In genomic region chr12:6935221-6935550, GRCh38 we compare ENCODE assay signal across 15 cellular contexts. TPM values are rescaled to one million over a fixed set of nuclear protein-coding genes. Genes with fewer than 3 reads are reported as not detected.
DNase-seq lines count a peak whose midpoint lies in the region; ATAC-seq, FAIRE-seq and TF ChIP-seq lines count a peak whose summit lies in the region.
"Had no signal": no experiment of that assay in that cellular context is flagged by ENCODE, and none has a peak within 500 bp of the region (broad histone marks: within the 10 kb centered on the region; RNA-seq: fewer than 3 reads in every experiment).

No MANE protein-coding gene starts in this region.

- ATAC-seq in activated T-cell treated with anti-CD3 and anti-CD28 coated beads, Interleukin-2, amount 50 U/mL, for 72 hours (replicated peaks in 1 of 2): no peak
- ATAC-seq in activated T-helper 17 cell treated with anti-CD3 and anti-CD28 coated beads, Interleukin-2, amount 50 U/mL, for 72 hours (replicated peaks): no peak

- H3K9ac ChIP-seq in subcutaneous abdominal adipose tissue (ENCODE audit: low read length in 5 of 5): peak overlapping the region in 2 of 5 donors; percentile 23 to 63

- peak overlapping the region; percentile 4 to 96 for H3K4me3 Mint-ChIP-seq in activated T-cell treated with anti-CD3 and anti-CD28 coated beads, Interleukin-2, amount 50 U/mL, for 72 hours
- H3K4me3 Mint-ChIP-seq in activated T-helper 17 cell treated with anti-CD3 and anti-CD28 coated beads, Interleukin-2, amount 50 U/mL, for 72 hours: peak overlapping the region; percentile 89

- H3K4me3 ChIP-seq in fibroblast of pulmonary artery (replicated peaks; ENCODE audit: low read depth, low read length) (no peak overlapping the region), subcutaneous abdominal adipose tissue (ENCODE audit: low read depth in 1 of 5, low read length in 5 of 5) (no peak overlapping the region)
- H3K4me3 ChIP-seq: coronary artery, SJSA1 had no signal

- peaks cover 83% of the 10 kb centered on the region for H3K4me1 Mint-ChIP-seq in activated T-cell treated with anti-CD3 and anti-CD28 coated beads, Interleukin-2, amount 50 U/mL, for 72 hours (ENCODE audit: low read depth)
- H3K4me1 Mint-ChIP-seq in activated T-helper 17 cell treated with anti-CD3 and anti-CD28 coated beads, Interleukin-2, amount 50 U/mL, for 72 hours: peaks cover 30% of the 10 kb centered on the region

- peak overlapping the region; percentile 30 for H3K27ac Mint-ChIP-seq in activated T-cell treated with anti-CD3 and anti-CD28 coated beads, Interleukin-2, amount 50 U/mL, for 72 hours
- peak overlapping the region; percentile 98 for H3K27ac Mint-ChIP-seq in activated T-helper 17 cell treated with anti-CD3 and anti-CD28 coated beads, Interleukin-2, amount 50 U/mL, for 72 hours

- no peak for TF ChIP-seq CTCF in fibroblast of pulmonary artery (IDR thresholded peaks at IDR 0.05; ENCODE audit: low read length, missing control alignments)

- H3K36me3 Mint-ChIP-seq in activated T-cell treated with anti-CD3 and anti-CD28 coated beads, Interleukin-2, amount 50 U/mL, for 72 hours (ENCODE audit: insufficient read depth in 2 of 2): peaks cover 0 to 9% of the 10 kb centered on the region in 2 donors
- peaks cover 72% of the 10 kb centered on the region for H3K36me3 Mint-ChIP-seq in activated T-helper 17 cell treated with anti-CD3 and anti-CD28 coated beads, Interleukin-2, amount 50 U/mL, for 72 hours (ENCODE audit: low read depth)

- H3K27me3 Mint-ChIP-seq in activated T-cell treated with anti-CD3 and anti-CD28 coated beads, Interleukin-2, amount 50 U/mL, for 72 hours (ENCODE audit: low read depth): no peaks in the 10 kb centered on the region
- H3K27me3 Mint-ChIP-seq in activated T-helper 17 cell treated with anti-CD3 and anti-CD28 coated beads, Interleukin-2, amount 50 U/mL, for 72 hours: no peaks in the 10 kb centered on the region

- H3K9me3 ChIP-seq in subcutaneous abdominal adipose tissue (ENCODE audit: control insufficient read depth in 5 of 5, low read length in 5 of 5): no peaks in the 10 kb centered on the region
- H3K9me3 ChIP-seq: SJSA1 had no signal

- no peak for FAIRE-seq in frontal cortex (lab: Jason Lieb, UNC)

- DNase-seq in activated T-cell treated with anti-CD3 and anti-CD28 coated beads, Interleukin-2, amount 50 U/mL, for 72 hours: no peak
- no peak for DNase-seq in activated T-cell treated with anti-CD3 and anti-CD28 coated beads, Interleukin-2, amount 50 U/mL, for 48 hours
- DNase-seq in fibroblast of pulmonary artery (ENCODE audit: low read depth) (peak; percentile 64), KG1 (lab: John Stamatoyannopoulos, UW) (no peak), dermis blood vessel endothelial cell (no peak), frontal cortex (ENCODE audit: low spot score in 2 of 2) (no peak)
- DNase-seq: HCEC 1CT, hypothalamus, NCI-H510A treated with DMSO at 0.1 percent for 48 hours had no signal

- peak overlapping the region; percentile 88 for H3K27ac ChIP-seq in subcutaneous abdominal adipose tissue (ENCODE audit: low read depth, low read length)
- H3K27ac ChIP-seq: SJSA1 had no signal

- peaks cover 14 to 78% (median 67%) of the 10 kb centered on the region in 5 donors for H3K4me1 ChIP-seq in subcutaneous abdominal adipose tissue (ENCODE audit: control insufficient read depth in 5 of 5, insufficient read depth in 5 of 5, low read length in 5 of 5)

- H3K9me3 Mint-ChIP-seq in activated T-cell treated with anti-CD3 and anti-CD28 coated beads, Interleukin-2, amount 50 U/mL, for 72 hours: no peaks in the 10 kb centered on the region
- no peaks in the 10 kb centered on the region for H3K9me3 Mint-ChIP-seq in activated T-helper 17 cell treated with anti-CD3 and anti-CD28 coated beads, Interleukin-2, amount 50 U/mL, for 72 hours

- peaks cover 0 to 42% (median 30%) of the 10 kb centered on the region in 5 donors for H3K36me3 ChIP-seq in subcutaneous abdominal adipose tissue (ENCODE audit: control insufficient read depth in 5 of 5, insufficient read depth in 5 of 5, low read length in 5 of 5)

- H3K27me3 ChIP-seq in subcutaneous abdominal adipose tissue (ENCODE audit: control insufficient read depth in 5 of 5, insufficient read depth in 4 of 5, low read length in 5 of 5): no peaks in the 10 kb centered on the region
- H3K27me3 ChIP-seq: SJSA1 had no signal

RNA-seq across cellular contexts. Expression of gene ATN1, which starts 7.4 kb away (rescaled TPM):
- 10 to 100 TPM; 51.4 to 64.9 TPM for total RNA-seq in activated T-cell treated with anti-CD3 and anti-CD28 coated beads, Interleukin-2, amount 50 U/mL, for 72 hours
- total RNA-seq in activated T-helper 17 cell treated with anti-CD3 and anti-CD28 coated beads, Interleukin-2, amount 50 U/mL, for 72 hours: 10 to 100 TPM; 34.0 to 62.3 TPM
- total RNA-seq in dermis blood vessel endothelial cell (12.1 and 18.7 TPM in 2 replicates), frontal cortex (11.8 TPM)

RNA-seq across cellular contexts. Expression of gene RNU7-1, which starts 8.4 kb away (rescaled TPM):
- not detected for total RNA-seq in activated T-cell treated with anti-CD3 and anti-CD28 coated beads, Interleukin-2, amount 50 U/mL, for 72 hours
- total RNA-seq in activated T-helper 17 cell treated with anti-CD3 and anti-CD28 coated beads, Interleukin-2, amount 50 U/mL, for 72 hours: not detected
- total RNA-seq in dermis blood vessel endothelial cell (not detected in 2 replicates), frontal cortex (not detected)
- total RNA-seq: activated CD8-positive, alpha-beta memory T cell treated with anti-CD3 and anti-CD28 coated beads for 36 hours; SJSA1; subcutaneous adipose tissue had no signal

RNA-seq across cellular contexts. Expression of gene C12orf57, which starts 8.6 kb away (rescaled TPM):
- 100 to 1,000 TPM; 259 to 301 TPM for total RNA-seq in activated T-cell treated with anti-CD3 and anti-CD28 coated beads, Interleukin-2, amount 50 U/mL, for 72 hours
- 100 to 1,000 TPM; 192 to 307 TPM for total RNA-seq in activated T-helper 17 cell treated with anti-CD3 and anti-CD28 coated beads, Interleukin-2, amount 50 U/mL, for 72 hours
- total RNA-seq in dermis blood vessel endothelial cell (73.7 and 177 TPM in 2 replicates), frontal cortex (322 TPM)

RNA-seq across cellular contexts. Expression of gene PTPN6, which starts 16.0 kb away (rescaled TPM):
- 100 to 1,000 TPM; 238 to 313 TPM for total RNA-seq in activated T-cell treated with anti-CD3 and anti-CD28 coated beads, Interleukin-2, amount 50 U/mL, for 72 hours
- total RNA-seq in activated T-helper 17 cell treated with anti-CD3 and anti-CD28 coated beads, Interleukin-2, amount 50 U/mL, for 72 hours: 100 to 1,000 TPM; 134 to 223 TPM
- total RNA-seq in dermis blood vessel endothelial cell: 2.4 and 3.4 TPM in 2 replicates
- 1.6 TPM for total RNA-seq in frontal cortex
- total RNA-seq: SJSA1 had no signal

RNA-seq across cellular contexts. Expression of gene ENO2, which starts 20.8 kb away (rescaled TPM):
- 100 to 1,000 TPM; 115 to 145 TPM for total RNA-seq in activated T-cell treated with anti-CD3 and anti-CD28 coated beads, Interleukin-2, amount 50 U/mL, for 72 hours
- total RNA-seq in activated T-helper 17 cell treated with anti-CD3 and anti-CD28 coated beads, Interleukin-2, amount 50 U/mL, for 72 hours: 100 to 1,000 TPM; 234 to 858 TPM
- 2.8 and 2.9 TPM in 2 replicates for total RNA-seq in dermis blood vessel endothelial cell
- total RNA-seq in frontal cortex: 169 TPM
